ENCODE assay signal across 23 cellular contexts in the genomic region with DNA sequence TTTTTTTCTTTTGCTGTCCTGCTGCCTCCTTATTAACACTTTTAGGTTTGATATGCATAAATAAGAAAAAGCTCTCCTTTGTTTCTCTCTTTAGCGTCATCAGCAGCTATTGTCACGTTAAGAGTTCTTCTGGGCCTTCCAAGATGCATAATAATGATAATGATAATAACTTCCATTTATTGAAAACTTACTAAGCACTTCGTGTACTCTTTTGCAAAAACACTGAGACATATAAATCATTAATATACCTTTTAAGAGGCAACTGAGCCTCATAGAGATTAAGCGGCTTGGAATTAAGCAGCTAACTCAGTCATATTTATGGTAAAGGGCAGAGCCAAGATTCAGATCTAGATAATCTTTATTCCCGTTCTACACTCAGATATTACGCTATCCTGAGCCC.
"Had no signal": no experiment of that assay in that cellular context is flagged by ENCODE, and none has a peak within 500 bp of the region (broad histone marks: within the 10 kb centered on the region; RNA-seq: fewer than 3 reads in every experiment).

No MANE protein-coding gene starts in this region.

- H3K4me1 ChIP-seq: left ventricle myocardium inferior, prostate gland, spleen, suprapubic skin, tibial artery, upper lobe of right lung had no signal

- H3K4me3 ChIP-seq: left ventricle myocardium inferior, lung, mucosa of descending colon, ovary, prostate gland, skin epidermis, spleen, suprapubic skin, thoracic aorta, tibial artery, upper lobe of right lung had no signal

- H3K4me1 Mint-ChIP-seq: naive thymus-derived CD4-positive, alpha-beta T cell; stimulated activated effector memory CD8-positive, alpha-beta T cell treated with anti-CD3 and anti-CD28 coated beads, Interleukin-12 subunit alpha, Interleukin-12 subunit beta, amount 100 ng/mL, for 72 hours had no signal

- H3K27ac Mint-ChIP-seq: naive thymus-derived CD4-positive, alpha-beta T cell; natural killer cell treated with Interleukin-12 subunit alpha and Interleukin-12 subunit beta and Interleukin-15 and Interleukin-18, amount 100 ng/mL, for 72 hours; stimulated activated effector memory CD8-positive, alpha-beta T cell treated with anti-CD3 and anti-CD28 coated beads, Interleukin-12 subunit alpha, Interleukin-12 subunit beta, amount 100 ng/mL, for 72 hours; stimulated activated naive CD8-positive, alpha-beta T cell treated with anti-CD3 and anti-CD28 coated beads, Interleukin-15, Interleukin-2, amounts not matched to agents 100 ng/mL and 50 ng/mL, for 24 hours had no signal

- H3K4me3 Mint-ChIP-seq: naive thymus-derived CD4-positive, alpha-beta T cell; natural killer cell treated with Interleukin-12 subunit alpha and Interleukin-12 subunit beta and Interleukin-15 and Interleukin-18, amount 100 ng/mL, for 72 hours; stimulated activated effector memory CD8-positive, alpha-beta T cell treated with anti-CD3 and anti-CD28 coated beads, Interleukin-12 subunit alpha, Interleukin-12 subunit beta, amount 100 ng/mL, for 72 hours; stimulated activated naive CD8-positive, alpha-beta T cell treated with anti-CD3 and anti-CD28 coated beads, Interleukin-15, Interleukin-2, amounts not matched to agents 100 ng/mL and 50 ng/mL, for 24 hours had no signal

- H3K27me3 ChIP-seq: ovary, spleen, suprapubic skin, tibial artery, upper lobe of right lung had no signal

- H3K36me3 ChIP-seq: left ventricle myocardium inferior, ovary, prostate gland, spleen, suprapubic skin, thoracic aorta, tibial artery, upper lobe of right lung had no signal

- DNase-seq: islet precursor cell; left ventricle myocardium inferior; midbrain; mucosa of descending colon; naive thymus-derived CD4-positive, alpha-beta T cell; ovary; retina; right cardiac atrium; spleen; stimulated activated CD4-positive, alpha-beta T cell treated with anti-CD3 and anti-CD28 coated beads, Interleukin-4, amount 100 ng/mL, for 24 hours; stimulated activated naive CD4-positive, alpha-beta T cell; tibial artery; trophoblast cell; upper lobe of right lung had no signal

- H3K27me3 Mint-ChIP-seq: naive thymus-derived CD4-positive, alpha-beta T cell; natural killer cell treated with Interleukin-12 subunit alpha and Interleukin-12 subunit beta and Interleukin-15 and Interleukin-18, amount 100 ng/mL, for 72 hours; stimulated activated naive CD8-positive, alpha-beta T cell treated with anti-CD3 and anti-CD28 coated beads, Interleukin-15, Interleukin-2, amounts not matched to agents 100 ng/mL and 50 ng/mL, for 24 hours had no signal

- H3K27ac ChIP-seq: left ventricle myocardium inferior, ovary, prostate gland, skin epidermis, spleen, suprapubic skin, thoracic aorta, tibial artery, upper lobe of right lung had no signal

- FAIRE-seq: urothelium cell line had no signal

- H3K9me3 ChIP-seq: left ventricle myocardium inferior, ovary, prostate gland, suprapubic skin, thoracic aorta, tibial artery, upper lobe of right lung had no signal

- H3K36me3 Mint-ChIP-seq: stimulated activated effector memory CD8-positive, alpha-beta T cell treated with anti-CD3 and anti-CD28 coated beads, Interleukin-12 subunit alpha, Interleukin-12 subunit beta, amount 100 ng/mL, for 72 hours had no signal
